20 cellular contexts compared by ENCODE assay signal in the genomic region with DNA sequence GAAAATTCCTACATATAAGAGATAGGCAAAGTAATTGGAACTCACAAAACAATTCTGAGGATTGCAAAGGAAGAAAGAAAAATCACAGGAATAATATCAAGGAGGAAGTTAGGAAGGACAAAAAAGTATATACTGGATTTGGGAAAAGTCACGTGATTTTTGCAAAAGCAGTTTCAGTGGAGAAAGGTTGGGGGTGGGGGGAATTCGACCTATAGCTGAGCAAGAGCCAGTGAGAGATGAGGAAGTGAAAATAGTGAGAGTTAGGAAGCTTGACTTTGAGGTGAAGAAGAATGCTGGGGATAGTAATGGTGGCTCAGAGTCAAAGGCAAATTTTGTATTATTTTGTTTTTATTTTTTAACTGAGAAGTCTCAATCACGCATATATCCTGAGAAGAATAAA.
"Had no signal": no experiment of that assay in that cellular context is flagged by ENCODE, and none has a peak within 500 bp of the region (broad histone marks: within the 10 kb centered on the region; RNA-seq: fewer than 3 reads in every experiment).

No MANE protein-coding gene starts in this region.

- ATAC-seq: activated naive CD8-positive, alpha-beta T cell treated with anti-CD3 and anti-CD28 coated beads, Interleukin-2, amount 50 U/mL, for 24 hours; activated T-helper 17 cell treated with anti-CD3 and anti-CD28 coated beads, Interleukin-2, amount 50 U/mL, for 72 hours; heart left ventricle; lower lobe of right lung; pancreas; upper lobe of right lung had no signal

- H3K27me3 Mint-ChIP-seq: activated naive CD8-positive, alpha-beta T cell treated with anti-CD3 and anti-CD28 coated beads, Interleukin-2, amount 50 U/mL, for 24 hours; activated T-helper 17 cell treated with anti-CD3 and anti-CD28 coated beads, Interleukin-2, amount 50 U/mL, for 72 hours had no signal

- H3K4me3 ChIP-seq: breast epithelium, heart left ventricle, lower lobe of right lung, pancreas, sigmoid colon, spleen, stomach, thoracic aorta, upper lobe of right lung had no signal

- H3K4me1 Mint-ChIP-seq: activated T-helper 17 cell treated with anti-CD3 and anti-CD28 coated beads, Interleukin-2, amount 50 U/mL, for 72 hours had no signal

- H3K4me1 ChIP-seq: breast epithelium, heart left ventricle, lower lobe of right lung, pancreas, upper lobe of right lung had no signal

- H3K27ac ChIP-seq: breast epithelium, epithelial cell of prostate, heart left ventricle, lower lobe of right lung, pancreas, sigmoid colon, spleen, stomach, thoracic aorta, upper lobe of right lung had no signal

- H3K36me3 ChIP-seq: breast epithelium, heart left ventricle, lower lobe of right lung, pancreas, sigmoid colon, spleen, stomach, thoracic aorta, upper lobe of right lung had no signal

- H3K27ac Mint-ChIP-seq: activated naive CD4-positive, alpha-beta T cell treated with anti-CD3 and anti-CD28 coated beads for 36 hours; activated naive CD8-positive, alpha-beta T cell treated with anti-CD3 and anti-CD28 coated beads, Interleukin-2, amount 50 U/mL, for 24 hours; activated T-helper 17 cell treated with anti-CD3 and anti-CD28 coated beads, Interleukin-2, amount 50 U/mL, for 72 hours had no signal

- H3K9me3 Mint-ChIP-seq: activated naive CD4-positive, alpha-beta T cell treated with anti-CD3 and anti-CD28 coated beads for 36 hours; activated naive CD8-positive, alpha-beta T cell treated with anti-CD3 and anti-CD28 coated beads, Interleukin-2, amount 50 U/mL, for 24 hours; activated T-helper 17 cell treated with anti-CD3 and anti-CD28 coated beads, Interleukin-2, amount 50 U/mL, for 72 hours had no signal

- H3K27me3 ChIP-seq: breast epithelium, heart left ventricle, pancreas, sigmoid colon, spleen, stomach, upper lobe of right lung had no signal

- H3K9me3 ChIP-seq: breast epithelium, heart left ventricle, lower lobe of right lung, pancreas, sigmoid colon, spleen, stomach, thoracic aorta, upper lobe of right lung had no signal

- DNase-seq: activated CD4-positive, alpha-beta T cell treated with anti-CD3 and anti-CD28 coated beads for 1 hour; activated CD4-positive, alpha-beta T cell treated with anti-CD3 and anti-CD28 coated beads, Interleukin-2, amount 50 U/mL, for 4 hours; activated naive CD4-positive, alpha-beta T cell treated with anti-CD3 and anti-CD28 coated beads for 36 hours; activated naive CD8-positive, alpha-beta T cell treated with anti-CD3 and anti-CD28 coated beads, Interleukin-2, amount 50 U/mL, for 24 hours; aorta; dermis blood vessel endothelial cell; foreskin melanocyte; heart left ventricle; lower lobe of right lung; midbrain; pancreas; sigmoid colon; spleen; stomach; upper lobe of right lung had no signal

- H3K4me3 Mint-ChIP-seq: activated naive CD4-positive, alpha-beta T cell treated with anti-CD3 and anti-CD28 coated beads for 36 hours; activated naive CD8-positive, alpha-beta T cell treated with anti-CD3 and anti-CD28 coated beads, Interleukin-2, amount 50 U/mL, for 24 hours; activated T-helper 17 cell treated with anti-CD3 and anti-CD28 coated beads, Interleukin-2, amount 50 U/mL, for 72 hours; neural crest cell had no signal
